In genomic region chr1:46301406-46302090, GRCh38 we compare ENCODE assay signal across 1 cellular context.
TF ChIP-seq lines count a peak whose summit lies in the region.

No MANE protein-coding gene starts in this region.

TF ChIP-seq in HepG2, 621 proteins besides CTCF, POLR2A, EP300 and RAD21 (continued from another document and continues in another):
- TF ChIP-seq ESRRA (CRISPR knock-in tag; IDR thresholded peaks at IDR 0.05; ENCODE audit: low read depth) (no peak), AHR (CRISPR knock-in tag; IDR thresholded peaks at IDR 0.05) (0 out of 2 replicates have a peak, but pooled peaks have one; percentile 4), ATF7-NPFF (CRISPR knock-in tag; IDR thresholded peaks at IDR 0.05; ENCODE audit: low read depth) (peak; percentile 27; the same call in 1 of the 2 replicates), ZSCAN29 (CRISPR knock-in tag; conservative IDR thresholded peaks at IDR 0.05) (no peak), NR2C2 (CRISPR knock-in tag; IDR thresholded peaks at IDR 0.05; ENCODE audit: borderline replicate concordance) (no peak; the same call in 1 of the 2 replicates), HDAC1 (CRISPR knock-in tag; IDR thresholded peaks at IDR 0.05) (peak; percentile 49; the same call in 1 of the 2 replicates), ZNF343 (CRISPR knock-in tag; IDR thresholded peaks at IDR 0.05) (no peak), CHD2 (IDR thresholded peaks at IDR 0.05; ENCODE audit: low read depth, low read length) (no peak), ZNF777 (CRISPR knock-in tag; IDR thresholded peaks at IDR 0.05) (0 out of 2 replicates have a peak, but pooled peaks have one; percentile 6), ZNF770 (CRISPR knock-in tag; IDR thresholded peaks at IDR 0.05) (peak; percentile 26; the same call in 1 of the 2 replicates), SP5 (CRISPR knock-in tag; IDR thresholded peaks at IDR 0.05; ENCODE audit: borderline replicate concordance, low read depth) (0 out of 2 replicates have a peak, but pooled peaks have one; percentile 7), ZNF7 (CRISPR knock-in tag; IDR thresholded peaks at IDR 0.05) (no peak), LBX2 (CRISPR knock-in tag; IDR thresholded peaks at IDR 0.05; ENCODE audit: borderline replicate concordance) (no peak), ZNF383 (CRISPR knock-in tag; IDR thresholded peaks at IDR 0.05; ENCODE audit: borderline replicate concordance) (no peak), SAFB2 (CRISPR knock-in tag; IDR thresholded peaks at IDR 0.05; ENCODE audit: borderline replicate concordance, low read depth) (no peak), CREB3 (CRISPR knock-in tag; IDR thresholded peaks at IDR 0.05) (0 out of 2 replicates have a peak, but pooled peaks have one; percentile 3), ZBTB14 (CRISPR knock-in tag; IDR thresholded peaks at IDR 0.05) (no peak), FOXK1 (CRISPR knock-in tag; IDR thresholded peaks at IDR 0.05; ENCODE audit: borderline replicate concordance, low read depth) (no peak), HOXD1 (CRISPR knock-in tag; IDR thresholded peaks at IDR 0.05) (no peak; the same call in 1 of the 2 replicates), ZNF772 (CRISPR knock-in tag; IDR thresholded peaks at IDR 0.05) (peak; percentile 50; the same call in 1 of the 2 replicates), ZNF790 (CRISPR knock-in tag; IDR thresholded peaks at IDR 0.05; ENCODE audit: borderline replicate concordance) (no peak; the same call in 1 of the 2 replicates), ZBTB3 (CRISPR knock-in tag; IDR thresholded peaks at IDR 0.05; ENCODE audit: borderline replicate concordance, low read depth) (peak; percentile 63), ZNF724P (CRISPR knock-in tag; IDR thresholded peaks at IDR 0.05; ENCODE audit: borderline replicate concordance) (no peak), KDM6A (CRISPR knock-in tag; IDR thresholded peaks at IDR 0.05; ENCODE audit: low read depth) (no peak), ZNF784 (CRISPR knock-in tag; IDR thresholded peaks at IDR 0.05; ENCODE audit: borderline replicate concordance) (no peak), TRIM24 (CRISPR knock-in tag; IDR thresholded peaks at IDR 0.05) (no peak), THAP8 (CRISPR knock-in tag; IDR thresholded peaks at IDR 0.05; ENCODE audit: borderline replicate concordance) (0 out of 2 replicates have a peak, but pooled peaks have one; percentile 36), ZNF816 (CRISPR knock-in tag; IDR thresholded peaks at IDR 0.05; ENCODE audit: borderline replicate concordance) (0 out of 2 replicates have a peak, but pooled peaks have one; percentile 44)
- TF ChIP-seq, protein P1, sequence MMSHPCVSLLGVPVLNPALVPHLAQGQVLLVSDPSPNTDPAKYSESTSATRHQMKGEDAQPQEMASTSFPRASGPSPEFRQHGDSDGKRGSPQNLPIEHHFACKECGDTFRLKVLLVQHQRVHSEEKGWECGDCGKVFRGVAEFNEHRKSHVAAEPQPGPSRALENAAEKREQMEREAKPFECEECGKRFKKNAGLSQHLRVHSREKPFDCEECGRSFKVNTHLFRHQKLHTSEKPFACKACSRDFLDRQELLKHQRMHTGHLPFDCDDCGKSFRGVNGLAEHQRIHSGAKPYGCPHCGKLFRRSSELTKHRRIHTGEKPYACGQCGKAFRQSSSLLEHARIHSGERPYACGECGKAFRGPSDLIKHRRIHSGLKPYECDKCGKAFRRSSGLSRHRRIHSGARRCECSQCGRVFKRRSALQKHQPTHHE (CRISPR knock-in tag; IDR thresholded peaks at IDR 0.05; ENCODE audit: borderline replicate concordance), result no peak
- TF ChIP-seq, protein P2, sequence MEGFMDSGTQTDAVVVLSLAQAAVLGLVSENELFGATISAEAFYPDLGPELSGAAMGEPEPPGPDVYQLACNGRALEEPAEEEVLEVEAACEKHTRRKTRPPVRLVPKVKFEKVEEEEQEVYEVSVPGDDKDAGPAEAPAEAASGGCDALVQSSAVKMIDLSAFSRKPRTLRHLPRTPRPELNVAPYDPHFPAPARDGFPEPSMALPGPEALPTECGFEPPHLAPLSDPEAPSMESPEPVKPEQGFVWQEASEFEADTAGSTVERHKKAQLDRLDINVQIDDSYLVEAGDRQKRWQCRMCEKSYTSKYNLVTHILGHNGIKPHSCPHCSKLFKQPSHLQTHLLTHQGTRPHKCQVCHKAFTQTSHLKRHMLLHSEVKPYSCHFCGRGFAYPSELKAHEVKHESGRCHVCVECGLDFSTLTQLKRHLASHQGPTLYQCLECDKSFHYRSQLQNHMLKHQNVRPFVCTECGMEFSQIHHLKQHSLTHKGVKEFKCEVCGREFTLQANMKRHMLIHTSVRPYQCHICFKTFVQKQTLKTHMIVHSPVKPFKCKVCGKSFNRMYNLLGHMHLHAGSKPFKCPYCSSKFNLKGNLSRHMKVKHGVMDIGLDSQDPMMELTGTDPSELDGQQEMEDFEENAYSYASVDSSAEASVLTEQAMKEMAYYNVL (CRISPR knock-in tag; IDR thresholded peaks at IDR 0.05; ENCODE audit: borderline replicate concordance), result 0 out of 2 replicates have a peak, but pooled peaks have one; percentile 11
- TF ChIP-seq, protein P3, sequence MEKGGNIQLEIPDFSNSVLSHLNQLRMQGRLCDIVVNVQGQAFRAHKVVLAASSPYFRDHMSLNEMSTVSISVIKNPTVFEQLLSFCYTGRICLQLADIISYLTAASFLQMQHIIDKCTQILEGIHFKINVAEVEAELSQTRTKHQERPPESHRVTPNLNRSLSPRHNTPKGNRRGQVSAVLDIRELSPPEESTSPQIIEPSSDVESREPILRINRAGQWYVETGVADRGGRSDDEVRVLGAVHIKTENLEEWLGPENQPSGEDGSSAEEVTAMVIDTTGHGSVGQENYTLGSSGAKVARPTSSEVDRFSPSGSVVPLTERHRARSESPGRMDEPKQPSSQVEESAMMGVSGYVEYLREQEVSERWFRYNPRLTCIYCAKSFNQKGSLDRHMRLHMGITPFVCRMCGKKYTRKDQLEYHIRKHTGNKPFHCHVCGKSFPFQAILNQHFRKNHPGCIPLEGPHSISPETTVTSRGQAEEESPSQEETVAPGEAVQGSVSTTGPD (CRISPR knock-in tag; IDR thresholded peaks at IDR 0.05), result no peak; the same call in 1 of the 2 replicates
- TF ChIP-seq, protein P4, sequence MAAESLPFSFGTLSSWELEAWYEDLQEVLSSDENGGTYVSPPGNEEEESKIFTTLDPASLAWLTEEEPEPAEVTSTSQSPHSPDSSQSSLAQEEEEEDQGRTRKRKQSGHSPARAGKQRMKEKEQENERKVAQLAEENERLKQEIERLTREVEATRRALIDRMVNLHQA (CRISPR knock-in tag; IDR thresholded peaks at IDR 0.05), result no peak
- TF ChIP-seq, protein P5, sequence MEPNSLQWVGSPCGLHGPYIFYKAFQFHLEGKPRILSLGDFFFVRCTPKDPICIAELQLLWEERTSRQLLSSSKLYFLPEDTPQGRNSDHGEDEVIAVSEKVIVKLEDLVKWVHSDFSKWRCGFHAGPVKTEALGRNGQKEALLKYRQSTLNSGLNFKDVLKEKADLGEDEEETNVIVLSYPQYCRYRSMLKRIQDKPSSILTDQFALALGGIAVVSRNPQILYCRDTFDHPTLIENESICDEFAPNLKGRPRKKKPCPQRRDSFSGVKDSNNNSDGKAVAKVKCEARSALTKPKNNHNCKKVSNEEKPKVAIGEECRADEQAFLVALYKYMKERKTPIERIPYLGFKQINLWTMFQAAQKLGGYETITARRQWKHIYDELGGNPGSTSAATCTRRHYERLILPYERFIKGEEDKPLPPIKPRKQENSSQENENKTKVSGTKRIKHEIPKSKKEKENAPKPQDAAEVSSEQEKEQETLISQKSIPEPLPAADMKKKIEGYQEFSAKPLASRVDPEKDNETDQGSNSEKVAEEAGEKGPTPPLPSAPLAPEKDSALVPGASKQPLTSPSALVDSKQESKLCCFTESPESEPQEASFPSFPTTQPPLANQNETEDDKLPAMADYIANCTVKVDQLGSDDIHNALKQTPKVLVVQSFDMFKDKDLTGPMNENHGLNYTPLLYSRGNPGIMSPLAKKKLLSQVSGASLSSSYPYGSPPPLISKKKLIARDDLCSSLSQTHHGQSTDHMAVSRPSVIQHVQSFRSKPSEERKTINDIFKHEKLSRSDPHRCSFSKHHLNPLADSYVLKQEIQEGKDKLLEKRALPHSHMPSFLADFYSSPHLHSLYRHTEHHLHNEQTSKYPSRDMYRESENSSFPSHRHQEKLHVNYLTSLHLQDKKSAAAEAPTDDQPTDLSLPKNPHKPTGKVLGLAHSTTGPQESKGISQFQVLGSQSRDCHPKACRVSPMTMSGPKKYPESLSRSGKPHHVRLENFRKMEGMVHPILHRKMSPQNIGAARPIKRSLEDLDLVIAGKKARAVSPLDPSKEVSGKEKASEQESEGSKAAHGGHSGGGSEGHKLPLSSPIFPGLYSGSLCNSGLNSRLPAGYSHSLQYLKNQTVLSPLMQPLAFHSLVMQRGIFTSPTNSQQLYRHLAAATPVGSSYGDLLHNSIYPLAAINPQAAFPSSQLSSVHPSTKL (CRISPR knock-in tag; IDR thresholded peaks at IDR 0.05), result no peak
- TF ChIP-seq, protein P6, sequence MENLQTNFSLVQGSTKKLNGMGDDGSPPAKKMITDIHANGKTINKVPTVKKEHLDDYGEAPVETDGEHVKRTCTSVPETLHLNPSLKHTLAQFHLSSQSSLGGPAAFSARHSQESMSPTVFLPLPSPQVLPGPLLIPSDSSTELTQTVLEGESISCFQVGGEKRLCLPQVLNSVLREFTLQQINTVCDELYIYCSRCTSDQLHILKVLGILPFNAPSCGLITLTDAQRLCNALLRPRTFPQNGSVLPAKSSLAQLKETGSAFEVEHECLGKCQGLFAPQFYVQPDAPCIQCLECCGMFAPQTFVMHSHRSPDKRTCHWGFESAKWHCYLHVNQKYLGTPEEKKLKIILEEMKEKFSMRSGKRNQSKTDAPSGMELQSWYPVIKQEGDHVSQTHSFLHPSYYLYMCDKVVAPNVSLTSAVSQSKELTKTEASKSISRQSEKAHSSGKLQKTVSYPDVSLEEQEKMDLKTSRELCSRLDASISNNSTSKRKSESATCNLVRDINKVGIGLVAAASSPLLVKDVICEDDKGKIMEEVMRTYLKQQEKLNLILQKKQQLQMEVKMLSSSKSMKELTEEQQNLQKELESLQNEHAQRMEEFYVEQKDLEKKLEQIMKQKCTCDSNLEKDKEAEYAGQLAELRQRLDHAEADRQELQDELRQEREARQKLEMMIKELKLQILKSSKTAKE (CRISPR knock-in tag; IDR thresholded peaks at IDR 0.05; ENCODE audit: borderline replicate concordance), result peak; percentile 42; the same call in 1 of the 2 replicates
- TF ChIP-seq, protein P7, sequence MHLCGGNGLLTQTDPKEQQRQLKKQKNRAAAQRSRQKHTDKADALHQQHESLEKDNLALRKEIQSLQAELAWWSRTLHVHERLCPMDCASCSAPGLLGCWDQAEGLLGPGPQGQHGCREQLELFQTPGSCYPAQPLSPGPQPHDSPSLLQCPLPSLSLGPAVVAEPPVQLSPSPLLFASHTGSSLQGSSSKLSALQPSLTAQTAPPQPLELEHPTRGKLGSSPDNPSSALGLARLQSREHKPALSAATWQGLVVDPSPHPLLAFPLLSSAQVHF (CRISPR knock-in tag; IDR thresholded peaks at IDR 0.05), result no peak
